ENCODE assay signal across 32 cellular contexts in the genomic region with DNA sequence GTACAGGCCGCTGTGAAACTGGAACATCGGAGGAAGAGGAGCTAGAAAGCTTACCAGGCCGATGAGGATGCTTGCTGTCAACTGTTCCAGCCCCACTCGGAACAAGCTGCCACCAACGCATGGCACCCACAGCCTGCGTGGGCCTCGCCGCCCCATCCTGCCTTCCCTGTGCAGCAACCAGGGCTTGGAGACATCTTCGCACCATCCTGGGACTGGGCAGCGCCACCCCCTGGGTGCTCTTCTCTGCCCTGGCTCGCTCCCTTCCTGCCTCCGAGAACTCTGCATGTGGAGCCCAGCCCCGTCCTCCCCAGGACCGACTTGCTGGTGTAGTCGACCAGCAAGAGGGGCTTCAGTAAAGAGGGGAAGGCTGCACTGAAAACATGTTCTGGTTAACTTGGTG.
"Had no signal": no experiment of that assay in that cellular context is flagged by ENCODE, and none has a peak within 500 bp of the region (broad histone marks: within the 10 kb centered on the region; RNA-seq: fewer than 3 reads in every experiment).

No MANE protein-coding gene starts in this region.

- H3K27ac Mint-ChIP-seq: immature natural killer cell; naive thymus-derived CD8-positive, alpha-beta T cell; nephron progenitor cell; stimulated activated naive B cell treated with anti-CD40 and anti-IgM and Interleukin-4, amounts not matched to agents 10 μg/mL and 1 μg/mL and 100 μg/mL, for 72 hours; stimulated activated naive CD8-positive, alpha-beta T cell treated with anti-CD3 and anti-CD28 coated beads, Interleukin-15, Interleukin-2, amounts not matched to agents 100 ng/mL and 50 ng/mL, for 24 hours had no signal

- H3K27me3 Mint-ChIP-seq: naive thymus-derived CD8-positive, alpha-beta T cell; stimulated activated naive B cell treated with anti-CD40 and anti-IgM and Interleukin-4, amounts not matched to agents 10 μg/mL and 1 μg/mL and 100 μg/mL, for 72 hours; stimulated activated naive CD8-positive, alpha-beta T cell treated with anti-CD3 and anti-CD28 coated beads, Interleukin-15, Interleukin-2, amounts not matched to agents 100 ng/mL and 50 ng/mL, for 24 hours had no signal

- H3K4me1 ChIP-seq: esophagus muscularis mucosa, foreskin keratinocyte, heart right ventricle, left ventricle myocardium inferior, lower lobe of right lung, psoas muscle, tibial nerve, upper lobe of right lung, uterus had no signal

- H3K4me3 ChIP-seq: dorsolateral prefrontal cortex, esophagus muscularis mucosa, gastroesophageal sphincter, heart right ventricle, left ventricle myocardium inferior, lower lobe of right lung, ovary, psoas muscle, thoracic aorta, tibial nerve, upper lobe of right lung, uterus had no signal

- H3K27ac ChIP-seq: dorsolateral prefrontal cortex, epithelial cell of prostate, esophagus muscularis mucosa, foreskin keratinocyte, gastroesophageal sphincter, heart right ventricle, left ventricle myocardium inferior, lower lobe of right lung, ovary, psoas muscle, thoracic aorta, tibial nerve, upper lobe of right lung, uterus had no signal

- H3K9me3 ChIP-seq: lower lobe of right lung, psoas muscle, upper lobe of right lung had no signal

- H3K27me3 ChIP-seq: dorsolateral prefrontal cortex, esophagus muscularis mucosa, foreskin keratinocyte, gastroesophageal sphincter, ovary, tibial nerve, upper lobe of right lung, uterus had no signal

- DNase-seq: dorsolateral prefrontal cortex; effector CD4-positive, alpha-beta T cell; foreskin keratinocyte; glutamatergic neuron; heart right ventricle; hippocampal formation; immature natural killer cell; islet precursor cell; kidney glomerular epithelial cell; left colon; left ventricle myocardium inferior; lower lobe of right lung; naive thymus-derived CD8-positive, alpha-beta T cell; nephron progenitor cell; occipital lobe; ovary; posterior cingulate gyrus; psoas muscle; right cardiac atrium; small intestine; stimulated activated CD4-positive, alpha-beta T cell treated with anti-CD3 and anti-CD28 coated beads, Interleukin-15, amount 100 ng/mL, for 24 hours; stimulated activated CD4-positive, alpha-beta T cell treated with anti-CD3 and anti-CD28 coated beads, Interleukin-2, amount 100 ng/mL, for 48 hours; stimulated activated naive B cell treated with anti-CD40 and anti-IgM and Interleukin-4, amounts not matched to agents 10 μg/mL and 1 μg/mL and 100 μg/mL, for 72 hours; upper lobe of right lung; uterus had no signal

- H3K36me3 ChIP-seq: ovary, uterus had no signal

- ATAC-seq: gastroesophageal sphincter; heart right ventricle; left colon; lower lobe of right lung; naive thymus-derived CD8-positive, alpha-beta T cell; psoas muscle; stimulated activated naive B cell treated with anti-CD40 and anti-IgM and Interleukin-4, amounts not matched to agents 10 μg/mL and 1 μg/mL and 100 μg/mL, for 72 hours; upper lobe of right lung had no signal

- FAIRE-seq: colon, small intestine had no signal

- H3K4me3 Mint-ChIP-seq: immature natural killer cell; nephron progenitor cell; stimulated activated naive B cell treated with anti-CD40 and anti-IgM and Interleukin-4, amounts not matched to agents 10 μg/mL and 1 μg/mL and 100 μg/mL, for 72 hours; stimulated activated naive CD8-positive, alpha-beta T cell treated with anti-CD3 and anti-CD28 coated beads, Interleukin-15, Interleukin-2, amounts not matched to agents 100 ng/mL and 50 ng/mL, for 24 hours had no signal
